ENCODE assay signal across 1 cellular context in the genomic region with DNA sequence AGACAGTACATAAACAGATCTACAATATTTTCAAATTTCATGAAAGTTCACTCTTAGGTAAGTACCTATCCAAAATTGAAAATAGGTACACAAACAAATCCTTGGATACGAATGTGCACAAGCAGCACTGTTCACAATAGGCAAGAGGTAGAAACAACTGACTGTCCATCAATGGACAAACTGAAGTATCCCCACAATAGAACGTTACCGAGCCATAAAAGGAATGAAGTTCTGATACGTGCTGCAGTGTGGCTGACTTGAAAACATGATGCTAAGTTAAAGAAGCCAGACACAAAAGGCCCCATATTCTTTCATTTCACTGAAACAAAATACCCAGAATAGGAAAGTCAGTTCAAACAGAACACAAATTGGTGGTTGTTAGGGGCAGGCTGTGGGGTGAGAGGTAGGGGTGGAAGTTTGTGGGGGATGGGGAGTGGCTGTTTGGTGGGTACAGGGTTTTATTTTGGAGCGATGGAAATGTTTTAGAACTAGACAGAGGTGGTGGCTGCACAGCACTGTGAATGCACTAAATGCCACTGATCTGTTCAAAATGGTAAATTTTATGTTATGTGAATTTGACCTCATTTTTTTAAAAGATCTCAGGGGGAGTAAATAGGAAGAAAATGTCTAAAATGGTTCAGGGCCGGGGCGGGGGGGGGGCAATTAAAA.
TF ChIP-seq lines count a peak whose summit lies in the region.

No MANE protein-coding gene starts in this region.

TF ChIP-seq in SK-N-SH, 30 proteins besides CTCF, POLR2A, EP300 and RAD21:
- TF ChIP-seq YY1 (IDR thresholded peaks at IDR 0.05; ENCODE audit: low read depth) (no peak), CHD2 (IDR thresholded peaks at IDR 0.05; ENCODE audit: low read length, partially characterized antibody) (no peak), RFX5 (IDR thresholded peaks at IDR 0.05; ENCODE audit: low read length) (no peak), MXI1 (IDR thresholded peaks at IDR 0.05; ENCODE audit: low read depth, low read length) (no peak), NRF1 (IDR thresholded peaks at IDR 0.05; ENCODE audit: low read depth, low read length) (no peak), GABPA (IDR thresholded peaks at IDR 0.05; ENCODE audit: low read depth) (no peak), TCF12 (IDR thresholded peaks at IDR 0.05) (no peak), JUND (IDR thresholded peaks at IDR 0.05) (no peak), SMC3 (IDR thresholded peaks at IDR 0.05; ENCODE audit: low read depth, low read length) (no peak), FOSL2 (IDR thresholded peaks at IDR 0.05; ENCODE audit: borderline replicate concordance, low read depth) (no peak), GATA2 (CRISPR knock-in tag; IDR thresholded peaks at IDR 0.05) (no peak), FOXM1 (IDR thresholded peaks at IDR 0.05; ENCODE audit: low read depth) (no peak), RXRA (IDR thresholded peaks at IDR 0.05; ENCODE audit: borderline replicate concordance, low read depth) (no peak)
- TF ChIP-seq, protein P1, sequence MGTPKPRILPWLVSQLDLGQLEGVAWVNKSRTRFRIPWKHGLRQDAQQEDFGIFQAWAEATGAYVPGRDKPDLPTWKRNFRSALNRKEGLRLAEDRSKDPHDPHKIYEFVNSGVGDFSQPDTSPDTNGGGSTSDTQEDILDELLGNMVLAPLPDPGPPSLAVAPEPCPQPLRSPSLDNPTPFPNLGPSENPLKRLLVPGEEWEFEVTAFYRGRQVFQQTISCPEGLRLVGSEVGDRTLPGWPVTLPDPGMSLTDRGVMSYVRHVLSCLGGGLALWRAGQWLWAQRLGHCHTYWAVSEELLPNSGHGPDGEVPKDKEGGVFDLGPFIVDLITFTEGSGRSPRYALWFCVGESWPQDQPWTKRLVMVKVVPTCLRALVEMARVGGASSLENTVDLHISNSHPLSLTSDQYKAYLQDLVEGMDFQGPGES (IDR thresholded peaks at IDR 0.05; ENCODE audit: low read depth, low read length): no peak
- TF ChIP-seq, protein P2, sequence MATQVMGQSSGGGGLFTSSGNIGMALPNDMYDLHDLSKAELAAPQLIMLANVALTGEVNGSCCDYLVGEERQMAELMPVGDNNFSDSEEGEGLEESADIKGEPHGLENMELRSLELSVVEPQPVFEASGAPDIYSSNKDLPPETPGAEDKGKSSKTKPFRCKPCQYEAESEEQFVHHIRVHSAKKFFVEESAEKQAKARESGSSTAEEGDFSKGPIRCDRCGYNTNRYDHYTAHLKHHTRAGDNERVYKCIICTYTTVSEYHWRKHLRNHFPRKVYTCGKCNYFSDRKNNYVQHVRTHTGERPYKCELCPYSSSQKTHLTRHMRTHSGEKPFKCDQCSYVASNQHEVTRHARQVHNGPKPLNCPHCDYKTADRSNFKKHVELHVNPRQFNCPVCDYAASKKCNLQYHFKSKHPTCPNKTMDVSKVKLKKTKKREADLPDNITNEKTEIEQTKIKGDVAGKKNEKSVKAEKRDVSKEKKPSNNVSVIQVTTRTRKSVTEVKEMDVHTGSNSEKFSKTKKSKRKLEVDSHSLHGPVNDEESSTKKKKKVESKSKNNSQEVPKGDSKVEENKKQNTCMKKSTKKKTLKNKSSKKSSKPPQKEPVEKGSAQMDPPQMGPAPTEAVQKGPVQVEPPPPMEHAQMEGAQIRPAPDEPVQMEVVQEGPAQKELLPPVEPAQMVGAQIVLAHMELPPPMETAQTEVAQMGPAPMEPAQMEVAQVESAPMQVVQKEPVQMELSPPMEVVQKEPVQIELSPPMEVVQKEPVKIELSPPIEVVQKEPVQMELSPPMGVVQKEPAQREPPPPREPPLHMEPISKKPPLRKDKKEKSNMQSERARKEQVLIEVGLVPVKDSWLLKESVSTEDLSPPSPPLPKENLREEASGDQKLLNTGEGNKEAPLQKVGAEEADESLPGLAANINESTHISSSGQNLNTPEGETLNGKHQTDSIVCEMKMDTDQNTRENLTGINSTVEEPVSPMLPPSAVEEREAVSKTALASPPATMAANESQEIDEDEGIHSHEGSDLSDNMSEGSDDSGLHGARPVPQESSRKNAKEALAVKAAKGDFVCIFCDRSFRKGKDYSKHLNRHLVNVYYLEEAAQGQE (IDR thresholded peaks at IDR 0.05; ENCODE audit: low read depth, low read length): no peak
- TF ChIP-seq, protein P3, sequence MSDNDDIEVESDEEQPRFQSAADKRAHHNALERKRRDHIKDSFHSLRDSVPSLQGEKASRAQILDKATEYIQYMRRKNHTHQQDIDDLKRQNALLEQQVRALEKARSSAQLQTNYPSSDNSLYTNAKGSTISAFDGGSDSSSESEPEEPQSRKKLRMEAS (IDR thresholded peaks at IDR 0.05; ENCODE audit: low read depth): no peak
- TF ChIP-seq, protein P4, sequence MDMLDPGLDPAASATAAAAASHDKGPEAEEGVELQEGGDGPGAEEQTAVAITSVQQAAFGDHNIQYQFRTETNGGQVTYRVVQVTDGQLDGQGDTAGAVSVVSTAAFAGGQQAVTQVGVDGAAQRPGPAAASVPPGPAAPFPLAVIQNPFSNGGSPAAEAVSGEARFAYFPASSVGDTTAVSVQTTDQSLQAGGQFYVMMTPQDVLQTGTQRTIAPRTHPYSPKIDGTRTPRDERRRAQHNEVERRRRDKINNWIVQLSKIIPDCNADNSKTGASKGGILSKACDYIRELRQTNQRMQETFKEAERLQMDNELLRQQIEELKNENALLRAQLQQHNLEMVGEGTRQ (IDR thresholded peaks at IDR 0.05; ENCODE audit: borderline replicate concordance, low read depth, low read length): no peak
